9 cellular contexts compared by ENCODE assay signal in the genomic region with DNA sequence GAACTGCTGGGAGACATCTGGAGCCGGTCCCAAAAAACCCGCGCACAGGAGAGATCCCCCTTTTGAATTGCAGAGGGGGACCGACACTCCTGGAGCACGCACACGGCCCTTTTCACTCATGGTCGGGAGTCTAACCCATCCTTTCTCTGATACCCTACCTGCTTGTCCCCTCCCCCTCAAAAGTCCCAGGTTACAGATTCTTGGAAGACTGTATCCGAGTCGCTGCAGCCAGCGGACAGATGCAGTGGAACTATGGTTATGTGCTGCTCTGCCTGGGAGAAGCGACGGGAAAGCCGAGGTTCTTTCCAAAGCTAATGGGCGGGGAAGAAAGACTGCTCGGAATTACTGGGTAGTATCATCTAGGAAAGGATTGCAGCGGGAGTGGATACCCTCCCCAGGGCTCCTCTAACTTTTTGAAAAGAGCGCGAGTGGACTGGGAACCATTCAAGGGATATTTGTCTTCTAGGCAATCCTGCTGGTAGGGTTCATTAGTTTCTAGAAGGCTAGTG. TPM values are rescaled to one million over a fixed set of nuclear protein-coding genes. Genes with fewer than 3 reads are reported as not detected.
A peak's percentile ranks its signal among the peaks of the same experiment; 100 is the strongest.
DNase-seq lines count a peak whose midpoint lies in the region; ATAC-seq and TF ChIP-seq lines count a peak whose summit lies in the region.
"Had no signal": no experiment of that assay in that cellular context is flagged by ENCODE, and none has a peak within 500 bp of the region (broad histone marks: within the 10 kb centered on the region; RNA-seq: fewer than 3 reads in every experiment).

No MANE protein-coding gene starts in this region.

- no TSS peak for BruUV-seq in Calu3 (replicated peaks; lab: Mats Ljungman, UMichigan)

- H3K4me3 Mint-ChIP-seq in Calu3 (ENCODE audit: low read depth, unreplicated experiment) (peak overlapping the region; percentile 74), glutamatergic neuron (ENCODE audit: unreplicated experiment) (peak overlapping the region; percentile 85)
- H3K4me3 Mint-ChIP-seq in activated CD8-positive, alpha-beta T cell treated with anti-CD3 and anti-CD28 coated beads, Interleukin-2, amount 10 ng/mL, durations not matched to agents 7 days and 5 days, result peak overlapping the region; percentile 40

- CTCF ChIA-PET in Calu3 (lab: Charles Lee), result no interaction called here
- CTCF ChIA-PET in activated CD8-positive, alpha-beta T cell treated with anti-CD3 and anti-CD28 coated beads, Interleukin-2, amount 10 ng/mL, durations not matched to agents 7 days and 5 days (lab: Charles Lee), result interaction anchor here (1.0 kb wide), 1 partner anchor 30 kb away, joined by 3 read pairs; no protein-coding TSS in a partner anchor

- H3K36me3 Mint-ChIP-seq in Calu3 (ENCODE audit: insufficient read depth, unreplicated experiment) (peaks cover 23% of the 10 kb centered on the region), glutamatergic neuron (ENCODE audit: unreplicated experiment) (peaks cover 8% of the 10 kb centered on the region)
- H3K36me3 Mint-ChIP-seq in activated CD8-positive, alpha-beta T cell treated with anti-CD3 and anti-CD28 coated beads, Interleukin-2, amount 10 ng/mL, durations not matched to agents 7 days and 5 days (ENCODE audit: low read depth), result no peaks in the 10 kb centered on the region

- H3K4me1 ChIP-seq in parathyroid adenoma, result peaks cover 18% of the 10 kb centered on the region

- H3K4me1 Mint-ChIP-seq in Calu3 (ENCODE audit: low read depth, unreplicated experiment) (peaks cover 8% of the 10 kb centered on the region), glutamatergic neuron (ENCODE audit: low read depth, unreplicated experiment) (peaks cover 14% of the 10 kb centered on the region)
- H3K4me1 Mint-ChIP-seq in activated CD8-positive, alpha-beta T cell treated with anti-CD3 and anti-CD28 coated beads, Interleukin-2, amount 10 ng/mL, durations not matched to agents 7 days and 5 days (ENCODE audit: low read depth), result peaks cover 20% of the 10 kb centered on the region

- in situ Hi-C loops in G401 (cut with HindIII; ENCODE audit: low sequenced_read_pairs), result no loop called here

- H3K27me3 ChIP-seq in parathyroid adenoma (ENCODE audit: control insufficient read depth, insufficient read depth, low read length), result no peaks in the 10 kb centered on the region

- H3K27ac ChIP-seq in parathyroid adenoma, result peak overlapping the region; percentile 98
- H3K27ac ChIP-seq: SK-N-MC had no signal

- DNase-seq in Calu3 (no peak), glutamatergic neuron (no peak), D341Med (ENCODE audit: low spot score) (no peak), NCI-H526 treated with DMSO at 0.1 percent for 48 hours (lab: John Stamatoyannopoulos, UW) (no peak), DMS79 (lab: John Stamatoyannopoulos, UW) (no peak), G401 (ENCODE audit: low spot score) (no peak)
- no peak for DNase-seq in activated CD8-positive, alpha-beta T cell treated with anti-CD3 and anti-CD28 coated beads, Interleukin-2, amount 10 ng/mL, durations not matched to agents 7 days and 5 days

- peak overlapping the region; percentile 78 for H2AFZ ChIP-seq in parathyroid adenoma

- H3K27me3 Mint-ChIP-seq in Calu3 (ENCODE audit: unreplicated experiment) (peaks cover 45% of the 10 kb centered on the region), glutamatergic neuron (ENCODE audit: unreplicated experiment) (peaks cover 30% of the 10 kb centered on the region)
- H3K27me3 Mint-ChIP-seq in activated CD8-positive, alpha-beta T cell treated with anti-CD3 and anti-CD28 coated beads, Interleukin-2, amount 10 ng/mL, durations not matched to agents 7 days and 5 days (ENCODE audit: low read depth), result peaks cover 78% of the 10 kb centered on the region

- peak overlapping the region; percentile 95 for H3K4me3 ChIP-seq in parathyroid adenoma (ENCODE audit: low read depth, low read length)

- H3K79me2 ChIP-seq in parathyroid adenoma, result no peaks in the 10 kb centered on the region

- ATAC-seq in activated CD8-positive, alpha-beta T cell treated with anti-CD3 and anti-CD28 coated beads, Interleukin-2, amount 10 ng/mL, durations not matched to agents 7 days and 5 days, result no peak

- TF ChIP-seq CTCF in Calu3 (IDR thresholded peaks at IDR 0.05; ENCODE audit: unreplicated experiment), result no peak
- TF ChIP-seq CTCF in glutamatergic neuron (IDR thresholded peaks at IDR 0.05; ENCODE audit: partially characterized antibody, unreplicated experiment), result no peak
- TF ChIP-seq CTCF in parathyroid adenoma (IDR thresholded peaks at IDR 0.05), result no peak

- POLR2A ChIA-PET in activated CD8-positive, alpha-beta T cell treated with anti-CD3 and anti-CD28 coated beads, Interleukin-2, amount 10 ng/mL, durations not matched to agents 7 days and 5 days (lab: Charles Lee), result interaction anchor here (0.6 kb wide), 1 partner anchor 220 kb away, joined by 3 read pairs; no protein-coding TSS in a partner anchor

- intact Hi-C loops in Calu3 (cut with micrococcal nuclease; ENCODE audit: unreplicated experiment), result no loop called here

- peak overlapping the region; percentile 75 for H3K9ac ChIP-seq in parathyroid adenoma

- peak overlapping the region; percentile 80 for H3K4me2 ChIP-seq in parathyroid adenoma (ENCODE audit: low read length)

- no peak overlapping the region for H3K27ac Mint-ChIP-seq in Calu3 (ENCODE audit: unreplicated experiment)
- H3K27ac Mint-ChIP-seq in activated CD8-positive, alpha-beta T cell treated with anti-CD3 and anti-CD28 coated beads, Interleukin-2, amount 10 ng/mL, durations not matched to agents 7 days and 5 days, result no peak overlapping the region
- no peak overlapping the region for H3K27ac Mint-ChIP-seq in glutamatergic neuron (ENCODE audit: unreplicated experiment)

- H3K36me3 ChIP-seq in parathyroid adenoma (ENCODE audit: control insufficient read depth, insufficient read depth, low read length), result peaks cover 15% of the 10 kb centered on the region

- no peaks in the 10 kb centered on the region for H3K9me3 Mint-ChIP-seq in Calu3 (ENCODE audit: low read depth, unreplicated experiment)
- no peaks in the 10 kb centered on the region for H3K9me3 Mint-ChIP-seq in activated CD8-positive, alpha-beta T cell treated with anti-CD3 and anti-CD28 coated beads, Interleukin-2, amount 10 ng/mL, durations not matched to agents 7 days and 5 days (ENCODE audit: insufficient read depth)
- H3K9me3 Mint-ChIP-seq in glutamatergic neuron (ENCODE audit: unreplicated experiment), result peaks cover 6% of the 10 kb centered on the region

- H3K9me3 ChIP-seq in parathyroid adenoma (ENCODE audit: control insufficient read depth, low read length), result no peaks in the 10 kb centered on the region

RNA-seq across cellular contexts. Expression of a gene that starts 1.5 kb away (rescaled TPM):
- total RNA-seq in Calu3 (2022) (0.91 and 1.3 TPM in 2 replicates), glutamatergic neuron (ENCODE audit: unreplicated experiment) (1.1 TPM)
- not detected for total RNA-seq in activated CD8-positive, alpha-beta T cell treated with anti-CD3 and anti-CD28 coated beads, Interleukin-2, amount 10 ng/mL, durations not matched to agents 7 days and 5 days
- not detected in 2 replicates for total RNA-seq in G401 (2014; rRNA removed; shearing (Covaris generic))
